Comparison of ENCODE assay signal across 22 cellular contexts in genomic region chr3:182886497-182886896, GRCh38.
"Had no signal": no experiment of that assay in that cellular context is flagged by ENCODE, and none has a peak within 500 bp of the region (broad histone marks: within the 10 kb centered on the region; RNA-seq: fewer than 3 reads in every experiment).

No MANE protein-coding gene starts in this region.

- H3K9ac ChIP-seq: parathyroid adenoma had no signal

- H3K27me3 ChIP-seq: adrenal gland, cardiac muscle cell, esophagus squamous epithelium, foreskin keratinocyte, testis had no signal

- ATAC-seq: activated CD4-positive, CD25-positive, alpha-beta regulatory T cell treated with anti-CD3 and anti-CD28 coated beads, Interleukin-2, amount 50 U/mL, for 24 hours; activated T-cell treated with anti-CD3 and anti-CD28 coated beads, Interleukin-2, amount 50 U/mL, for 72 hours; foreskin keratinocyte; natural killer cell treated with Interleukin-12 subunit alpha and Interleukin-12 subunit beta and Interleukin-15 and Interleukin-18, amount 100 ng/mL, for 72 hours; sciatic nerve; stimulated activated memory B cell treated with anti-CD40 and anti-IgM and Interleukin-4, amounts not matched to agents 10 μg/mL and 1 μg/mL and 100 μg/mL, for 72 hours had no signal

- H2AFZ ChIP-seq: parathyroid adenoma had no signal

- H3K9me3 Mint-ChIP-seq: activated CD4-positive, alpha-beta T cell treated with anti-CD3 and anti-CD28 coated beads, Interleukin-2, amount 10 ng/mL, durations not matched to agents 7 days and 5 days; activated naive CD4-positive, alpha-beta T cell treated with anti-CD3 and anti-CD28 coated beads, Interleukin-2, amount 50 U/mL, for 24 hours; activated T-cell treated with anti-CD3 and anti-CD28 coated beads, Interleukin-2, amount 50 U/mL, for 72 hours; natural killer cell treated with Interleukin-12 subunit alpha and Interleukin-12 subunit beta and Interleukin-15 and Interleukin-18, amount 100 ng/mL, for 72 hours; stimulated activated memory B cell treated with anti-CD40 and anti-IgM and Interleukin-4, amounts not matched to agents 10 μg/mL and 1 μg/mL and 100 μg/mL, for 72 hours; type B pancreatic cell had no signal

- H3K4me3 ChIP-seq: adrenal gland, cardiac muscle cell, esophagus squamous epithelium, lung, testis had no signal

- H3K4me1 ChIP-seq: adrenal gland, esophagus squamous epithelium, foreskin keratinocyte, parathyroid adenoma, testis had no signal

- H3K9me3 ChIP-seq: adrenal gland, esophagus squamous epithelium, testis had no signal

- H3K27me3 Mint-ChIP-seq: activated CD4-positive, alpha-beta T cell treated with anti-CD3 and anti-CD28 coated beads, Interleukin-2, amount 10 ng/mL, durations not matched to agents 7 days and 5 days; activated naive CD4-positive, alpha-beta T cell treated with anti-CD3 and anti-CD28 coated beads, Interleukin-2, amount 50 U/mL, for 24 hours; natural killer cell treated with Interleukin-12 subunit alpha and Interleukin-12 subunit beta and Interleukin-15 and Interleukin-18, amount 100 ng/mL, for 72 hours; stimulated activated memory B cell treated with anti-CD40 and anti-IgM and Interleukin-4, amounts not matched to agents 10 μg/mL and 1 μg/mL and 100 μg/mL, for 72 hours; type B pancreatic cell had no signal

- H3K4me1 Mint-ChIP-seq: activated CD4-positive, alpha-beta T cell treated with anti-CD3 and anti-CD28 coated beads, Interleukin-2, amount 10 ng/mL, durations not matched to agents 7 days and 5 days; activated naive CD4-positive, alpha-beta T cell treated with anti-CD3 and anti-CD28 coated beads, Interleukin-2, amount 50 U/mL, for 24 hours; stimulated activated memory B cell treated with anti-CD40 and anti-IgM and Interleukin-4, amounts not matched to agents 10 μg/mL and 1 μg/mL and 100 μg/mL, for 72 hours had no signal

- H3K4me3 Mint-ChIP-seq: activated CD4-positive, alpha-beta T cell treated with anti-CD3 and anti-CD28 coated beads, Interleukin-2, amount 10 ng/mL, durations not matched to agents 7 days and 5 days; activated naive CD4-positive, alpha-beta T cell treated with anti-CD3 and anti-CD28 coated beads, Interleukin-2, amount 50 U/mL, for 24 hours; activated T-cell treated with anti-CD3 and anti-CD28 coated beads, Interleukin-2, amount 50 U/mL, for 72 hours; natural killer cell treated with Interleukin-12 subunit alpha and Interleukin-12 subunit beta and Interleukin-15 and Interleukin-18, amount 100 ng/mL, for 72 hours; stimulated activated memory B cell treated with anti-CD40 and anti-IgM and Interleukin-4, amounts not matched to agents 10 μg/mL and 1 μg/mL and 100 μg/mL, for 72 hours; type B pancreatic cell had no signal

- H3K79me2 ChIP-seq: parathyroid adenoma had no signal

- H3K27ac Mint-ChIP-seq: activated CD4-positive, alpha-beta T cell treated with anti-CD3 and anti-CD28 coated beads, Interleukin-2, amount 10 ng/mL, durations not matched to agents 7 days and 5 days; activated naive CD4-positive, alpha-beta T cell treated with anti-CD3 and anti-CD28 coated beads, Interleukin-2, amount 50 U/mL, for 24 hours; activated T-cell treated with anti-CD3 and anti-CD28 coated beads, Interleukin-2, amount 50 U/mL, for 72 hours; natural killer cell treated with Interleukin-12 subunit alpha and Interleukin-12 subunit beta and Interleukin-15 and Interleukin-18, amount 100 ng/mL, for 72 hours; stimulated activated memory B cell treated with anti-CD40 and anti-IgM and Interleukin-4, amounts not matched to agents 10 μg/mL and 1 μg/mL and 100 μg/mL, for 72 hours; type B pancreatic cell had no signal

- H3K27ac ChIP-seq: adrenal gland, cardiac muscle cell, esophagus squamous epithelium, foreskin keratinocyte, parathyroid adenoma, testis had no signal

- DNase-seq: activated CD4-positive, alpha-beta T cell treated with anti-CD3 and anti-CD28 coated beads, Interleukin-2, amount 10 ng/mL, durations not matched to agents 7 days and 5 days; activated CD8-positive, alpha-beta memory T cell treated with anti-CD3 and anti-CD28 coated beads, Interleukin-2, amount 50 U/mL, for 4 hours; activated gamma-delta T cell; activated T-cell treated with anti-CD3 and anti-CD28 coated beads, Interleukin-2, amount 50 U/mL, for 72 hours; adrenal gland; dermis blood vessel endothelial cell; effector memory CD4-positive, alpha-beta T cell; esophagus squamous epithelium; hippocampal formation; islet precursor cell; stimulated activated CD4-positive, alpha-beta T cell treated with anti-CD3 and anti-CD28 coated beads, Interleukin-4, amount 100 ng/mL, for 24 hours; testis had no signal
